In genomic region chrX:46574337-46574940, GRCh38 we compare ENCODE assay signal across 8 cellular contexts. TPM values are rescaled to one million over a fixed set of nuclear protein-coding genes. Genes with fewer than 3 reads are reported as not detected.
DNase-seq lines count a peak whose midpoint lies in the region; ATAC-seq and TF ChIP-seq lines count a peak whose summit lies in the region.

No MANE protein-coding gene starts in this region.

- H3K4me1 Mint-ChIP-seq in activated T-helper 1 cell treated with anti-CD3 and anti-CD28 coated beads, Interleukin-12 subunit alpha, Interleukin-12 subunit beta, Interleukin-2, Interleukin-4 antibody, amounts not matched to agents 30 ng/mL and 10 ng/mL and 1 ng/mL, durations not matched to agents 14 hours and 24 hours and 36 hours (ENCODE audit: low read depth) = peaks cover 42% of the 10 kb centered on the region

- TF ChIP-seq CTCF in AG09309 (IDR thresholded peaks at IDR 0.05; ENCODE audit: control insufficient read depth, insufficient read depth, low read depth, low read length, missing control alignments) (no peak), retinal pigment epithelial cell (conservative IDR thresholded peaks at IDR 0.05; ENCODE audit: low read depth, low read length) (no peak)

- H3K27me3 Mint-ChIP-seq in activated T-helper 1 cell treated with anti-CD3 and anti-CD28 coated beads, Interleukin-12 subunit alpha, Interleukin-12 subunit beta, Interleukin-2, Interleukin-4 antibody, amounts not matched to agents 30 ng/mL and 10 ng/mL and 1 ng/mL, durations not matched to agents 14 hours and 24 hours and 36 hours (ENCODE audit: insufficient read depth) = no peaks in the 10 kb centered on the region

- intact Hi-C loops in activated T-helper 1 cell treated with anti-CD3 and anti-CD28 coated beads, Interleukin-12 subunit alpha, Interleukin-12 subunit beta, Interleukin-2, Interleukin-4 antibody, amounts not matched to agents 30 ng/mL and 10 ng/mL and 1 ng/mL, durations not matched to agents 14 hours and 24 hours and 36 hours (cut with micrococcal nuclease) = loop anchor here (5.0 to 10.0 kb wide), 3 partner anchors 218 to 800 kb away; partner anchors contain the start of gene RP2
- intact Hi-C loops in Right ventricle myocardium superior (cut with DNase I) = no loop called here

- H3K36me3 Mint-ChIP-seq in activated T-helper 1 cell treated with anti-CD3 and anti-CD28 coated beads, Interleukin-12 subunit alpha, Interleukin-12 subunit beta, Interleukin-2, Interleukin-4 antibody, amounts not matched to agents 30 ng/mL and 10 ng/mL and 1 ng/mL, durations not matched to agents 14 hours and 24 hours and 36 hours (ENCODE audit: low read depth) = peaks cover 16% of the 10 kb centered on the region

- H3K27ac Mint-ChIP-seq in activated T-helper 1 cell treated with anti-CD3 and anti-CD28 coated beads, Interleukin-12 subunit alpha, Interleukin-12 subunit beta, Interleukin-2, Interleukin-4 antibody, amounts not matched to agents 30 ng/mL and 10 ng/mL and 1 ng/mL, durations not matched to agents 14 hours and 24 hours and 36 hours = no peak overlapping the region

- no peaks in the 10 kb centered on the region for H3K9me3 Mint-ChIP-seq in activated T-helper 1 cell treated with anti-CD3 and anti-CD28 coated beads, Interleukin-12 subunit alpha, Interleukin-12 subunit beta, Interleukin-2, Interleukin-4 antibody, amounts not matched to agents 30 ng/mL and 10 ng/mL and 1 ng/mL, durations not matched to agents 14 hours and 24 hours and 36 hours

- DNase-seq in AG09309 (ENCODE audit: low read depth) (no peak), NCI-H1417 (lab: John Stamatoyannopoulos, UW) (peak in 2 of 3 experiments; percentile 89 to 92), Right ventricle myocardium superior (peak; percentile 50), retinal pigment epithelial cell (ENCODE audit: low read depth) (no peak), NCI-H1694 (lab: John Stamatoyannopoulos, UW) (no peak)
- DNase-seq in activated T-helper 1 cell treated with anti-CD3 and anti-CD28 coated beads, Interleukin-12 subunit alpha, Interleukin-12 subunit beta, Interleukin-2, Interleukin-4 antibody, amounts not matched to agents 30 ng/mL and 10 ng/mL and 1 ng/mL, durations not matched to agents 14 hours and 24 hours and 36 hours (ENCODE audit: low spot score) = peak; percentile 5

- peak overlapping the region; percentile 80 for H3K4me3 Mint-ChIP-seq in activated T-helper 1 cell treated with anti-CD3 and anti-CD28 coated beads, Interleukin-12 subunit alpha, Interleukin-12 subunit beta, Interleukin-2, Interleukin-4 antibody, amounts not matched to agents 30 ng/mL and 10 ng/mL and 1 ng/mL, durations not matched to agents 14 hours and 24 hours and 36 hours

- ATAC-seq in GM19463 (IDR thresholded peaks at IDR 0.05; ENCODE audit: unreplicated experiment) (peak; percentile 2), Right ventricle myocardium superior (ENCODE audit: poor library complexity) (peak; percentile 9), GM18520 (IDR thresholded peaks at IDR 0.05; ENCODE audit: unreplicated experiment) (no peak)

- H3K4me3 ChIP-seq in AG09309 (ENCODE audit: control insufficient read depth, low read depth, low read length) = peak overlapping the region; percentile 55
- H3K4me3 ChIP-seq in retinal pigment epithelial cell (ENCODE audit: low read length) = peak overlapping the region; percentile 44

RNA-seq across cellular contexts. Expression of gene CHST7, which starts 0.9 kb away (rescaled TPM):
- 5.2 and 6.2 TPM in 2 replicates for total RNA-seq in activated T-helper 1 cell treated with anti-CD3 and anti-CD28 coated beads, Interleukin-12 subunit alpha, Interleukin-12 subunit beta, Interleukin-2, Interleukin-4 antibody, amounts not matched to agents 30 ng/mL and 10 ng/mL and 1 ng/mL, durations not matched to agents 14 hours and 24 hours and 36 hours
- 14.2 TPM for total RNA-seq in Right ventricle myocardium superior

RNA-seq across cellular contexts. Expression of gene ZNF674, which starts 29.2 kb away (rescaled TPM):
- 1.8 and 3.5 TPM in 2 replicates for total RNA-seq in activated T-helper 1 cell treated with anti-CD3 and anti-CD28 coated beads, Interleukin-12 subunit alpha, Interleukin-12 subunit beta, Interleukin-2, Interleukin-4 antibody, amounts not matched to agents 30 ng/mL and 10 ng/mL and 1 ng/mL, durations not matched to agents 14 hours and 24 hours and 36 hours
- total RNA-seq in Right ventricle myocardium superior = 2.7 TPM

Comparison
In these comparisons a context has a peak if more than half of its experiments do, and no peak if none do; other contexts are left out.
1. DNase-seq: peak in NCI-H1417 (2 of 3), activated T-helper 1 cell treated with anti-CD3 and anti-CD28 coated beads, Interleukin-12 subunit alpha, Interleukin-12 subunit beta, Interleukin-2, Interleukin-4 antibody, amounts not matched to agents 30 ng/mL and 10 ng/mL and 1 ng/mL, durations not matched to agents 14 hours and 24 hours and 36 hours (single experiment) and Right ventricle myocardium superior (single experiment); none in AG09309 (single experiment), retinal pigment epithelial cell (single experiment) and NCI-H1694 (single experiment).